Comparison of ENCODE assay signal across 1 cellular context in the genomic region with DNA sequence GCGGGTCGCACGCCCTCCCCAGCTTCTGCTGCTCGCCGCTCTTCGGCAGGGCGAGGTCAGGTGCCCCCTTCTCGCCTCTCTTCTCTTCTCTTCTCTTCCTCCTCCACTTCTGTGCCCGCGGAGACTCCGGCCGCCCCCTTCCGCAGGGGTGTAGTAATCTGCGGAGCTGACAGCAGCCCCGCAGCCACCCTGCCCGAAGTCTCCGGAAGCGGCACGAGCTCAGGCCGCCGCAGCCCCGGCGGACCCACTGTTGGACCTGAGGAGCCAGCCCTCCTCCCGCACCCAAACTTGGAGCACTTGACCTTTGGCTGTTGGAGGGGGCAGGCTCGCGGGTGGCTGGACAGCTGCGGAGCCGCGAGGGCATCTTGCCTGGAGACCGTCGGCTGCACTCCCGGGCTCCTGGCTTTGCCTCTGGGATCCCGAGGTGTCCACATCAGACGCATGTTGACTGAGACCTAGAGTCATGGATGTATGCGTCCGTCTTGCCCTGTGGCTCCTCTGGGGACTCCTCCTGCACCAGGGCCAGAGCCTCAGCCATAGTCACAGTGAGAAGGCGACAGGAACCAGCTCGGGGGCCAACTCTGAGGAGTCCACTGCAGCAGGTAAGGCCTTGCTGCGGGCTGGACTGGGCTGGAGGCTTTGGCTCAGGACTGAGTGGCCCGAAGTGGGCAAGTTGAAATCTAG.
TF ChIP-seq lines count a peak whose summit lies in the region.

No MANE protein-coding gene starts in this region.

TF ChIP-seq in endothelial cell of umbilical vein, 7 proteins besides CTCF, POLR2A, EP300 and RAD21:
- TF ChIP-seq POLR2AphosphoS5 (IDR thresholded peaks at IDR 0.05; ENCODE audit: insufficient read depth, low read depth, low read length) (no peak), GATA2 (IDR thresholded peaks at IDR 0.05; ENCODE audit: insufficient read depth, insufficient read length, low read depth, low read length) (no peak), EZH2 (IDR thresholded peaks at IDR 0.05; ENCODE audit: borderline replicate concordance, low read depth, low read length, severe bottlenecking) (no peak), FOS (IDR thresholded peaks at IDR 0.05; ENCODE audit: borderline replicate concordance, insufficient read depth, low read length) (no peak), JUN (IDR thresholded peaks at IDR 0.05; ENCODE audit: borderline replicate concordance, insufficient read depth, insufficient read length, low read depth) (no peak), MYC (IDR thresholded peaks at IDR 0.05; ENCODE audit: low read depth, low read length) (no peak)
- TF ChIP-seq, protein P1, sequence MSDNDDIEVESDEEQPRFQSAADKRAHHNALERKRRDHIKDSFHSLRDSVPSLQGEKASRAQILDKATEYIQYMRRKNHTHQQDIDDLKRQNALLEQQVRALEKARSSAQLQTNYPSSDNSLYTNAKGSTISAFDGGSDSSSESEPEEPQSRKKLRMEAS (IDR thresholded peaks at IDR 0.05; ENCODE audit: insufficient read depth, insufficient read length), result no peak
